ENCODE assay signal across 8 cellular contexts in genomic region chr5:76256116-76256889, GRCh38.
A peak's percentile ranks its signal among the peaks of the same experiment; 100 is the strongest.
DNase-seq lines count a peak whose midpoint lies in the region; ATAC-seq and TF ChIP-seq lines count a peak whose summit lies in the region.

No MANE protein-coding gene starts in this region.

- peak overlapping the region; percentile 16; the same call in 1 of the 2 replicates for H3K4me2 ChIP-seq in DND-41 (ENCODE audit: insufficient read depth, low read length)

- in situ Hi-C loops in astrocyte of the cerebellum (cut with HindIII; ENCODE audit: low sequenced_read_pairs) = no loop called here

- no peak overlapping the region for H3K9ac ChIP-seq in DND-41 (ENCODE audit: low read depth, low read length)

- H3K27me3 ChIP-seq in DND-41 (ENCODE audit: insufficient read depth, low read length, poor library complexity) = peaks cover 6% of the 10 kb centered on the region

- H3K4me1 Mint-ChIP-seq in T-cell = peaks cover 0 to 10% (median 7%) of the 10 kb centered on the region in 3 donors

- no peak overlapping the region for H2AFZ ChIP-seq in DND-41 (ENCODE audit: low read depth, low read length)

- POLR2A ChIA-PET in T-cell (lab: Charles Lee) = interaction anchor here in 1 of 2 donors (0.6 kb wide), 1 partner anchor 912 kb away, joined by 3 read pairs; no protein-coding TSS in a partner anchor

- no peaks in the 10 kb centered on the region for H3K36me3 Mint-ChIP-seq in T-cell

- DNase-seq in DND-41 (peak; percentile 50), NAMALWA (ENCODE audit: low spot score) (peak; percentile 72), T-cell (peak; percentile 18 to 63 (median 50)), astrocyte of the cerebellum (ENCODE audit: low read depth) (peak; percentile 37), hippocampal formation (lab: John Stamatoyannopoulos, UW) (peak; percentile 38 to 80), smooth muscle cell of the brain vasculature (ENCODE audit: low read depth, low spot score) (peak; percentile 20), GM19240 (ENCODE audit: insufficient read length, low spot score) (no peak)

- H3K36me3 ChIP-seq in DND-41 (ENCODE audit: insufficient read depth, low read length) = no peaks in the 10 kb centered on the region

- no peaks in the 10 kb centered on the region for H4K20me1 ChIP-seq in DND-41 (ENCODE audit: insufficient read depth, low read length)

- H3K9me3 ChIP-seq in DND-41 (ENCODE audit: insufficient read depth, low read length, severe bottlenecking) = no peaks in the 10 kb centered on the region

- CTCF ChIA-PET in T-cell (lab: Charles Lee) = interaction anchor here (0.5 to 1.4 kb wide), 9 partner anchors 45 to 287 kb away, joined by 3 to 4 read pairs (median 3); no protein-coding TSS in a partner anchor

- ATAC-seq in DND-41 (ENCODE audit: insufficient read depth, low read depth) (peak; percentile 84), GM21737 (IDR thresholded peaks at IDR 0.05; ENCODE audit: unreplicated experiment) (peak; percentile 82), T-cell (replicated peaks in 1 of 4) (peak; percentile 97 to 99 (median 98))

- H3K4me3 ChIP-seq in DND-41 (ENCODE audit: low read depth in 1 of 2, low read length in 2 of 2) = no peak overlapping the region
- H3K4me3 ChIP-seq in astrocyte of the cerebellum (ENCODE audit: low read depth, low read length) = no peak overlapping the region

- no peak overlapping the region for H3K27ac ChIP-seq in DND-41 (ENCODE audit: low read length)

- no peak overlapping the region for H3K27ac Mint-ChIP-seq in T-cell

- H3K79me2 ChIP-seq in DND-41 (ENCODE audit: insufficient read depth, low read length) = no peaks in the 10 kb centered on the region

- H3K4me1 ChIP-seq in DND-41 (ENCODE audit: insufficient read depth, low read length) = no peaks in the 10 kb centered on the region

- no peak overlapping the region for H3K4me3 Mint-ChIP-seq in T-cell

- H3K9me3 Mint-ChIP-seq in T-cell = no peaks in the 10 kb centered on the region

- peaks cover 0 to 3% of the 10 kb centered on the region in 2 donors for H3K27me3 Mint-ChIP-seq in T-cell

- TF ChIP-seq CTCF in DND-41 (IDR thresholded peaks at IDR 0.05; ENCODE audit: borderline replicate concordance, extremely low read depth, low read length, poor library complexity, severe bottlenecking) (peak; percentile 77), astrocyte of the cerebellum (IDR thresholded peaks at IDR 0.05; ENCODE audit: low read depth, low read length, missing control alignments) (peak; percentile 67)
